Comparison of ENCODE assay signal across 10 cellular contexts in the genomic region with DNA sequence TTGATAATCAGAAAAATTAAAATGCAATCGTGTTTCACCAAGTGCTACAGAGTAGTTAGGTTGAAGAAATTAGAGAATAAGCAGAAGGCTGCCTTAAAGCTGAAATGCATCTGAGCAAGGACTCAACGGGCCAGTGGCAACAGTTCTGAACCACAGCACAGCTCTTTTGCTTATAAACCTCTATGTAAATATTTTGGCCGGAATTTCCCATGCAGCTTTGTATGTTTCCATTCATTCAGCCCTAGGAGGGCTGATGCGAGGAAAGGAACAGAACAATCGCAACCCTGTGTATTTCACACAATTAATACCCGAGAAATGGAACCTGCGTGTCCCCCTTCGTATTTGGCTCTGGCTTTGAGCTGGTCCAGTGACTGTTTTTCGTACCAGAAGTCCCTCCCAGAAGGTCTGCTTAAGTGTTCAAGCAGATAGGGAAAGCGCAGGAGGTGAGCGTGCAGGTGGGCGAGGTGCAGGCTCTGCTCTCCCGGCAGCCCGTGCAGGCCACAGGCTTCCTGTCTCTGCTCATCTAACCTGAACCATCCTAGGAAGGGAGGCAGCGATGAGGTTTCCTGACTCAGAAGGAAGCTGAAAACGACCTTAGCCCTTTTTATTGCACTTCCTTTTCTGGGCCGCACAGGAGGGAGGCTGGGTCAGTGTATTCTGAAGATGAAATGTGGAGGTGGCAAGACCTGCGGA.
DNase-seq lines count a peak whose midpoint lies in the region; ATAC-seq lines count a peak whose summit lies in the region.
"Had no signal": no experiment of that assay in that cellular context is flagged by ENCODE, and none has a peak within 500 bp of the region (broad histone marks: within the 10 kb centered on the region; RNA-seq: fewer than 3 reads in every experiment).

No MANE protein-coding gene starts in this region.

- H3K4me3 ChIP-seq in SJCRH30, result no peak overlapping the region
- H3K4me3 ChIP-seq: ovary had no signal

- peak overlapping the region; percentile 79 to 91 (median 86) for H3K27ac Mint-ChIP-seq in naive thymus-derived CD8-positive, alpha-beta T cell

- H3K9me3 Mint-ChIP-seq in naive thymus-derived CD8-positive, alpha-beta T cell, result no peaks in the 10 kb centered on the region

- H3K9me3 ChIP-seq in KOPT-K1 (ENCODE audit: insufficient read depth, low read length, poor library complexity, severe bottlenecking), result no peaks in the 10 kb centered on the region
- H3K9me3 ChIP-seq in SJCRH30 (replicated peaks), result no peaks in the 10 kb centered on the region
- H3K9me3 ChIP-seq: ovary had no signal

- POLR2A ChIA-PET in naive thymus-derived CD8-positive, alpha-beta T cell (lab: Charles Lee), result interaction anchor here (0.6 to 0.8 kb wide), 2 partner anchors 67 to 160 kb away, joined by 3 to 4 read pairs; no protein-coding TSS in a partner anchor

- peaks cover 21% of the 10 kb centered on the region; the same call in 1 of the 2 replicates for H3K27me3 ChIP-seq in SJCRH30
- H3K27me3 ChIP-seq: ovary had no signal

- H3K36me3 ChIP-seq in KOPT-K1 (ENCODE audit: insufficient read depth, low read length) (no peaks in the 10 kb centered on the region), SJCRH30 (no peaks in the 10 kb centered on the region)
- H3K36me3 ChIP-seq: ovary had no signal

- H3K4me1 ChIP-seq in SJCRH30, result no peaks in the 10 kb centered on the region

- peak overlapping the region; percentile 51 to 85 (median 70) for H3K4me3 Mint-ChIP-seq in naive thymus-derived CD8-positive, alpha-beta T cell

- no peaks in the 10 kb centered on the region for H3K36me3 Mint-ChIP-seq in naive thymus-derived CD8-positive, alpha-beta T cell

- H3K27me3 Mint-ChIP-seq in naive thymus-derived CD8-positive, alpha-beta T cell, result no peaks in the 10 kb centered on the region

- ATAC-seq in naive thymus-derived CD8-positive, alpha-beta T cell, result peak; percentile 96
- ATAC-seq in GM19397 (IDR thresholded peaks at IDR 0.05; ENCODE audit: unreplicated experiment) (no peak), GM19395 (IDR thresholded peaks at IDR 0.05; ENCODE audit: unreplicated experiment) (no peak)

- H3K27ac ChIP-seq in KOPT-K1 (ENCODE audit: low read depth, low read length, poor library complexity, severe bottlenecking), result peak overlapping the region; percentile 37
- no peak overlapping the region for H3K27ac ChIP-seq in SJCRH30
- H3K27ac ChIP-seq: ovary had no signal

- DNase-seq in GDM1 (lab: John Stamatoyannopoulos, UW), result peak; percentile 30
- peak; percentile 38 for DNase-seq in activated CD8-positive, alpha-beta memory T cell treated with anti-CD3 and anti-CD28 coated beads, Interleukin-2, amount 50 U/mL, for 4 hours
- DNase-seq in naive thymus-derived CD8-positive, alpha-beta T cell, result peak in 7 of 10 donors; percentile 16 to 52 (median 30)
- no peak for DNase-seq in SJCRH30
- DNase-seq in DMS153 treated with DMSO at 0.1 percent for 48 hours (lab: John Stamatoyannopoulos, UW; ENCODE audit: unreplicated experiment), result no peak
- DNase-seq: C1 segment of cervical spinal cord had no signal

- peaks cover 23 to 43% (median 34%) of the 10 kb centered on the region in 4 donors for H3K4me1 Mint-ChIP-seq in naive thymus-derived CD8-positive, alpha-beta T cell

Comparison
In these comparisons a context has a peak if more than half of its experiments do, and no peak if none do; other contexts are left out.
1. DNase-seq: peak in GDM1 (single experiment), activated CD8-positive, alpha-beta memory T cell treated with anti-CD3 and anti-CD28 coated beads, Interleukin-2, amount 50 U/mL, for 4 hours (single experiment) and naive thymus-derived CD8-positive, alpha-beta T cell (7 of 10); none in SJCRH30 (0 of 2) and DMS153 treated with DMSO at 0.1 percent for 48 hours (single experiment).
2. ATAC-seq: peak in naive thymus-derived CD8-positive, alpha-beta T cell (2 of 2); none in GM19397 (single experiment) and GM19395 (single experiment).